ENCODE assay signal across 8 cellular contexts in genomic region chr14:105075364-105076295, GRCh38. TPM values are rescaled to one million over a fixed set of nuclear protein-coding genes. Genes with fewer than 3 reads are reported as not detected.
DNase-seq lines count a peak whose midpoint lies in the region; ATAC-seq, FAIRE-seq and TF ChIP-seq lines count a peak whose summit lies in the region.

No MANE protein-coding gene starts in this region.

- no TSS peak for BruUV-seq in HepG2 (replicated peaks; lab: Mats Ljungman, UMichigan)

- no peak overlapping the region for H3K4me2 ChIP-seq in HepG2 (ENCODE audit: low read depth, low read length)

- intact Hi-C loops in right lobe of liver (cut with DNase I) (no loop called here), HepG2 (cut with micrococcal nuclease; ENCODE audit: unreplicated experiment) (no loop called here)

- ATAC-seq in right lobe of liver (peak; percentile 65 to 80 (median 72)), HepG2 (no peak), HG03565 (IDR thresholded peaks at IDR 0.05; ENCODE audit: unreplicated experiment) (no peak)

- no peaks in the 10 kb centered on the region for H3K79me2 ChIP-seq in HepG2 (ENCODE audit: insufficient read depth, low read length)

- FAIRE-seq in HepG2 (lab: Jason Lieb, UNC): no peak

- H4K20me1 ChIP-seq in HepG2 (ENCODE audit: insufficient read depth, low read length): no peaks in the 10 kb centered on the region

- H3K36me3 ChIP-seq in right lobe of liver (no peaks in the 10 kb centered on the region), HepG2 (replicated peaks in 1 of 2; ENCODE audit: control insufficient read depth in 1 of 2, insufficient read depth in 2 of 2, low read length in 2 of 2) (no peaks in the 10 kb centered on the region), WERI-Rb-1 (no peaks in the 10 kb centered on the region)

- H3K9me3 ChIP-seq in right lobe of liver (no peaks in the 10 kb centered on the region), HepG2 (ENCODE audit: low read length) (no peaks in the 10 kb centered on the region), WERI-Rb-1 (ENCODE audit: severe bottlenecking) (peaks cover 4% of the 10 kb centered on the region)

- CTCF ChIA-PET in HepG2 (lab: Yijun Ruan, JAX; ENCODE audit: low intra/inter-chr PET ratio, low total read pairs): no interaction called here

- TF ChIP-seq EP300 in HepG2 (IDR thresholded peaks at IDR 0.05; ENCODE audit: low read depth in 2 of 2, low read length in 2 of 2): no peak
- no peak for TF ChIP-seq EP300 in HepG2 (CRISPR knock-in tag; IDR thresholded peaks at IDR 0.05; ENCODE audit: borderline replicate concordance)

- TF ChIP-seq CTCF in right lobe of liver (IDR thresholded peaks at IDR 0.05) (no peak), HepG2 (CRISPR knock-in tag; IDR thresholded peaks at IDR 0.05) (no peak), WERI-Rb-1 (IDR thresholded peaks at IDR 0.05; ENCODE audit: low read depth, low read length) (no peak)

- H3K27me3 ChIP-seq in right lobe of liver (no peaks in the 10 kb centered on the region), HepG2 (ENCODE audit: control insufficient read depth in 1 of 2, insufficient read depth in 2 of 2, low read length in 2 of 2) (peaks cover 10 to 63% of the 10 kb centered on the region in 2 experiments; a peak in 4 of 5 replicates), WERI-Rb-1 (ENCODE audit: insufficient read depth, low read depth, severe bottlenecking) (no peaks in the 10 kb centered on the region)

- in situ Hi-C loops in HepG2 (cut with HindIII; ENCODE audit: extremely low pct_ligation_motif_present, low pct_unique_long_range_greater_than_20kb): no loop called here

- H3K4me1 ChIP-seq in right lobe of liver: no peaks in the 10 kb centered on the region
- no peaks in the 10 kb centered on the region for H3K4me1 ChIP-seq in HepG2 (ENCODE audit: insufficient read depth, low read length)

- DNase-seq in right lobe of liver (peak in 2 of 3 donors; percentile 49 to 53), HepG2 (ENCODE audit: low spot score) (no peak), HUDEP-2 (lab: John Stamatoyannopoulos, UW; ENCODE audit: unreplicated experiment in 76 of 76) (peak in 73 of 76 experiments; percentile 14 to 92 (median 75)), WERI-Rb-1 (peak; percentile 89), left kidney (ENCODE audit: low read depth, low spot score) (peak; percentile 71), glomerular visceral epithelial cell (ENCODE audit: extremely low spot score) (no peak), SW480 (ENCODE audit: low spot score) (no peak)

- 16% methylated on average over 7 of the region's 24 CpGs for WGBS in right lobe of liver (ENCODE audit: insufficient coverage, low coverage, low lambda C conversion rate, missing lambda C conversion rate)
- WGBS in HepG2 (ENCODE audit: low lambda C conversion rate): 33% methylated on average over 8 of the region's 24 CpGs

- TF ChIP-seq POLR2A in right lobe of liver (IDR thresholded peaks at IDR 0.05) (no peak), HepG2 (IDR thresholded peaks at IDR 0.05; ENCODE audit: insufficient read depth in 1 of 2, low read depth in 2 of 2, low read length in 2 of 2) (no peak)

- no peak overlapping the region for H3K4me3 ChIP-seq in right lobe of liver
- no peak overlapping the region for H3K4me3 ChIP-seq in HepG2 (replicated peaks in 1 of 3; ENCODE audit: insufficient read depth in 1 of 3, low read depth in 2 of 3, low read length in 3 of 3)
- no peak overlapping the region for H3K4me3 ChIP-seq in WERI-Rb-1 (ENCODE audit: low read depth, low read length)

- H3K9ac ChIP-seq in HepG2 (ENCODE audit: insufficient read depth, low read depth, low read length): no peak overlapping the region

- no peak overlapping the region for H2AFZ ChIP-seq in HepG2 (ENCODE audit: low read length)

- POLR2A ChIA-PET in HepG2 (lab: Yijun Ruan, JAX): no interaction called here

- no peak for TF ChIP-seq RAD21 in HepG2 (CRISPR knock-in tag; IDR thresholded peaks at IDR 0.05)

- H3K27ac ChIP-seq in right lobe of liver (no peak overlapping the region), HepG2 (ENCODE audit: extremely low read length, insufficient read depth, low read length) (no peak overlapping the region), WERI-Rb-1 (peak overlapping the region; percentile 89)

TF ChIP-seq in HepG2, 621 proteins besides CTCF, POLR2A, EP300 and RAD21:
- TF ChIP-seq TCF7 (IDR thresholded peaks at IDR 0.05; ENCODE audit: low read depth) (no peak), SOX6 (IDR thresholded peaks at IDR 0.05) (no peak), SOX6 (CRISPR knock-in tag; IDR thresholded peaks at IDR 0.05) (no peak), GRHL1 (CRISPR knock-in tag; conservative IDR thresholded peaks at IDR 0.05) (no peak), PPARG (CRISPR knock-in tag; conservative IDR thresholded peaks at IDR 0.05) (no peak), THAP7 (CRISPR knock-in tag; IDR thresholded peaks at IDR 0.05) (no peak)

RNA-seq across cellular contexts. Expression of gene GPR132, which starts 10.4 kb away (rescaled TPM):
- under 1 TPM; 0.11 to 0.84 (median 0.39) TPM for total RNA-seq in right lobe of liver
- not detected in 2 replicates for total RNA-seq in HepG2 (2016; rRNA removed; fragmentation: Illumina TruSeq; extraction: Trizol)
- not detected in 2 replicates for total RNA-seq in HepG2 (2016; cell fraction: cytosol; rRNA removed; fragmentation: Illumina TruSeq; extraction: Trizol; ENCODE audit: low read depth)
- total RNA-seq in HepG2 (2016; cell fraction: insoluble cytoplasmic fraction; rRNA removed; fragmentation: Illumina TruSeq; extraction: Trizol): not detected in 2 replicates
- total RNA-seq in HepG2 (2016; cell fraction: membrane; rRNA removed; fragmentation: Illumina TruSeq; extraction: Trizol): not detected in 2 replicates
- total RNA-seq in HepG2 (2016; cell fraction: nucleus; rRNA removed; fragmentation: Illumina TruSeq; extraction: Trizol): not detected in 2 replicates
- not detected in 2 replicates for polyA plus RNA-seq in HepG2 (2011; rRNA removed)
- polyA plus RNA-seq in HepG2 (2011; cell fraction: cytosol; rRNA removed): not detected in 2 replicates
- 0.05 TPM in 1 of 2 replicates, not detected in the other for polyA plus RNA-seq in HepG2 (2011; cell fraction: nucleus; rRNA removed)
- not detected in 2 replicates for polyA plus RNA-seq in HepG2 (2012)
- not detected in 2 replicates for polyA plus RNA-seq in HepG2 (2016; cell fraction: cytosol; fragmentation: Illumina TruSeq; extraction: Trizol; ENCODE audit: low read depth)
- not detected in 2 replicates for polyA plus RNA-seq in HepG2 (2016; cell fraction: insoluble cytoplasmic fraction; fragmentation: Illumina TruSeq; extraction: Trizol; ENCODE audit: low read depth)
- not detected in 2 replicates for polyA plus RNA-seq in HepG2 (2016; cell fraction: membrane; fragmentation: Illumina TruSeq; extraction: Trizol; ENCODE audit: low read depth)
- not detected in 2 replicates for polyA plus RNA-seq in HepG2 (2016; cell fraction: nucleus; fragmentation: Illumina TruSeq; extraction: Trizol; ENCODE audit: insufficient read depth, low read depth)
- 0.09 TPM in 1 of 2 replicates, not detected in the other for polyA minus RNA-seq in HepG2 (2011; rRNA and poly(A)+ RNA removed; ENCODE audit: low replicate concordance)
- polyA minus RNA-seq in HepG2 (2011; cell fraction: cytosol; rRNA and poly(A)+ RNA removed): not detected in 2 replicates
- polyA minus RNA-seq in HepG2 (2011; cell fraction: nucleus; rRNA and poly(A)+ RNA removed): not detected in 2 replicates

RNA-seq across cellular contexts. Expression of gene CDCA4, which starts 54.7 kb away (rescaled TPM):
- 1 to 10 TPM in 5 of 6 experiments, under 1 TPM in 1; 0.90 to 3.5 (median 1.7) TPM for total RNA-seq in right lobe of liver
- 42.1 and 43.1 TPM in 2 replicates for total RNA-seq in HepG2 (2016; rRNA removed; fragmentation: Illumina TruSeq; extraction: Trizol)
- total RNA-seq in HepG2 (2016; cell fraction: cytosol; rRNA removed; fragmentation: Illumina TruSeq; extraction: Trizol; ENCODE audit: low read depth): 9.0 and 12.4 TPM in 2 replicates
- 41.3 and 41.8 TPM in 2 replicates for total RNA-seq in HepG2 (2016; cell fraction: insoluble cytoplasmic fraction; rRNA removed; fragmentation: Illumina TruSeq; extraction: Trizol)
- total RNA-seq in HepG2 (2016; cell fraction: membrane; rRNA removed; fragmentation: Illumina TruSeq; extraction: Trizol): 34.3 and 35.7 TPM in 2 replicates
- total RNA-seq in HepG2 (2016; cell fraction: nucleus; rRNA removed; fragmentation: Illumina TruSeq; extraction: Trizol): 19.4 and 21.5 TPM in 2 replicates
- 17.7 and 19.7 TPM in 2 replicates for polyA plus RNA-seq in HepG2 (2011; rRNA removed)
- polyA plus RNA-seq in HepG2 (2011; cell fraction: cytosol; rRNA removed): 13.7 and 20.7 TPM in 2 replicates
- 8.9 and 10.9 TPM in 2 replicates for polyA plus RNA-seq in HepG2 (2011; cell fraction: nucleus; rRNA removed)
- 11.9 and 18.4 TPM in 2 replicates for polyA plus RNA-seq in HepG2 (2012)
- 7.6 and 8.1 TPM in 2 replicates for polyA plus RNA-seq in HepG2 (2016; cell fraction: cytosol; fragmentation: Illumina TruSeq; extraction: Trizol; ENCODE audit: low read depth)
- 44.8 and 50.0 TPM in 2 replicates for polyA plus RNA-seq in HepG2 (2016; cell fraction: insoluble cytoplasmic fraction; fragmentation: Illumina TruSeq; extraction: Trizol; ENCODE audit: low read depth)
- polyA plus RNA-seq in HepG2 (2016; cell fraction: membrane; fragmentation: Illumina TruSeq; extraction: Trizol; ENCODE audit: low read depth): 24.5 and 25.1 TPM in 2 replicates
- polyA plus RNA-seq in HepG2 (2016; cell fraction: nucleus; fragmentation: Illumina TruSeq; extraction: Trizol; ENCODE audit: insufficient read depth, low read depth): 33.7 and 34.8 TPM in 2 replicates
- 30.0 and 31.4 TPM in 2 replicates for polyA minus RNA-seq in HepG2 (2011; rRNA and poly(A)+ RNA removed; ENCODE audit: low replicate concordance)
- polyA minus RNA-seq in HepG2 (2011; cell fraction: cytosol; rRNA and poly(A)+ RNA removed): 11.2 and 15.5 TPM in 2 replicates
- 6.6 and 8.0 TPM in 2 replicates for polyA minus RNA-seq in HepG2 (2011; cell fraction: nucleus; rRNA and poly(A)+ RNA removed)

Comparison
In these comparisons a context has a peak if more than half of its experiments do, and no peak if none do; other contexts are left out.
1. ATAC-seq: peak in right lobe of liver (4 of 4); none in HepG2 (single experiment) and HG03565 (single experiment).
2. DNase-seq: peak in right lobe of liver (2 of 3), HUDEP-2 (73 of 76), WERI-Rb-1 (single experiment) and left kidney (single experiment); none in HepG2 (single experiment), glomerular visceral epithelial cell (single experiment) and SW480 (single experiment).